Comparison of ENCODE assay signal across 10 cellular contexts in genomic region chr4:26884486-26884988, GRCh38. TPM values are rescaled to one million over a fixed set of nuclear protein-coding genes. Genes with fewer than 3 reads are reported as not detected.
DNase-seq lines count a peak whose midpoint lies in the region; ATAC-seq, FAIRE-seq and TF ChIP-seq lines count a peak whose summit lies in the region.
"Had no signal": no experiment of that assay in that cellular context is flagged by ENCODE, and none has a peak within 500 bp of the region (broad histone marks: within the 10 kb centered on the region; RNA-seq: fewer than 3 reads in every experiment).

No MANE protein-coding gene starts in this region.

- H3K9me3 Mint-ChIP-seq in central memory CD8-positive, alpha-beta T cell, result no peaks in the 10 kb centered on the region

- BruUV-seq in PC-9 (replicated peaks; lab: Mats Ljungman, UMichigan), result no TSS peak

- H3F3A ChIP-seq in PC-9 (ENCODE audit: insufficient read depth, low read depth), result no peaks in the 10 kb centered on the region

- H3K27ac ChIP-seq in PC-9, result no peak overlapping the region

- no peaks in the 10 kb centered on the region for H3K9me2 ChIP-seq in PC-9 (ENCODE audit: insufficient read depth)

- no peaks in the 10 kb centered on the region for H3K27me3 Mint-ChIP-seq in central memory CD8-positive, alpha-beta T cell

- DNase-seq in GM10248 (ENCODE audit: extremely low spot score), result peak; percentile 18
- peak in 1 of 2 donors; percentile 22 for DNase-seq in central memory CD8-positive, alpha-beta T cell (ENCODE audit: low spot score in 2 of 2)
- DNase-seq in activated effector memory CD4-positive, alpha-beta T cell treated with Interleukin-2 at 50 U/mL for 16 hours, result no peak
- no peak for DNase-seq in NCI-H345 treated with DMSO at 0.1 percent for 48 hours (lab: John Stamatoyannopoulos, UW; ENCODE audit: unreplicated experiment)
- DNase-seq in H54 (ENCODE audit: insufficient read length, low spot score), result no peak
- DNase-seq in PC-9, result no peak
- DNase-seq: NCI-H526 had no signal

- H3K36me3 Mint-ChIP-seq in central memory CD8-positive, alpha-beta T cell (ENCODE audit: insufficient read depth), result peaks cover 18% of the 10 kb centered on the region

- intact Hi-C loops in PC-9 (cut with micrococcal nuclease; ENCODE audit: unreplicated experiment), result no loop called here

- no peak overlapping the region for H2AFZ ChIP-seq in PC-9

- H3K4me2 ChIP-seq in PC-9, result no peak overlapping the region

- no peak for TF ChIP-seq POLR2A in H54 (IDR thresholded peaks at IDR 0.05; ENCODE audit: low read depth, low read length)

- no peaks in the 10 kb centered on the region for H3K9me3 ChIP-seq in PC-9 (ENCODE audit: insufficient read depth, low read depth)

- H3K79me2 ChIP-seq in PC-9 (ENCODE audit: low read depth), result no peaks in the 10 kb centered on the region

- H3K27ac Mint-ChIP-seq in central memory CD8-positive, alpha-beta T cell (ENCODE audit: low read depth), result peak overlapping the region; percentile 98

- TF ChIP-seq CTCF in GM10248 (IDR thresholded peaks at IDR 0.05; ENCODE audit: control extremely low read depth, extremely low read depth, low read depth, missing control alignments), result no peak
- no peak for TF ChIP-seq CTCF in PC-9 (conservative IDR thresholded peaks at IDR 0.05)

- no peaks in the 10 kb centered on the region for H3K36me3 ChIP-seq in PC-9 (ENCODE audit: low read depth)

- H4K20me1 ChIP-seq in PC-9 (ENCODE audit: insufficient read depth), result no peaks in the 10 kb centered on the region

- no peak for FAIRE-seq in H54 (lab: Jason Lieb, UNC)
- FAIRE-seq: frontal cortex had no signal

- POLR2A ChIA-PET in GM10248 (lab: Yijun Ruan, JAX), result interaction anchor here (3.1 kb wide), 1 partner anchor 24 kb away, joined by 16 read pairs; the partner anchor contains the start of gene STIM2
- POLR2A ChIA-PET in PC-9 (lab: Charles Lee; ENCODE audit: unreplicated experiment), result no interaction called here

- peaks cover 66% of the 10 kb centered on the region for H3K4me1 Mint-ChIP-seq in central memory CD8-positive, alpha-beta T cell

- CTCF ChIA-PET in GM10248 (lab: Yijun Ruan, JAX) (interaction anchor here (1.0 to 3.4 kb wide), 6 partner anchors 9 to 116 kb away, joined by 3 to 13 read pairs (median 4); partner anchors contain the start of gene STIM2), PC-9 (lab: Charles Lee) (no interaction called here)

- no peaks in the 10 kb centered on the region for H3K4me1 ChIP-seq in PC-9 (replicated peaks; ENCODE audit: insufficient read depth)

- H3K27me3 ChIP-seq in PC-9 (ENCODE audit: insufficient read depth, low read depth), result no peaks in the 10 kb centered on the region

- ATAC-seq in GM19438 (IDR thresholded peaks at IDR 0.05; ENCODE audit: low read depth, unreplicated experiment), result peak; percentile 66
- peak; percentile 44 for ATAC-seq in HG03139 (IDR thresholded peaks at IDR 0.05; ENCODE audit: unreplicated experiment)
- peak; percentile 52 for ATAC-seq in central memory CD8-positive, alpha-beta T cell (replicated peaks; ENCODE audit: extremely low read depth, poor library complexity, severe bottlenecking)

- no peak overlapping the region for H3K4me3 ChIP-seq in PC-9

- peak overlapping the region; percentile 73 for H3K4me3 Mint-ChIP-seq in central memory CD8-positive, alpha-beta T cell

RNA-seq across cellular contexts. Expression of gene STIM2, which starts 23.9 kb away (rescaled TPM):
- 21.8 and 30.2 TPM in 2 replicates for total RNA-seq in PC-9 (2021)
